ENCODE assay signal across 8 cellular contexts in genomic region chr4:185210102-185210981, GRCh38. TPM values are rescaled to one million over a fixed set of nuclear protein-coding genes. Genes with fewer than 3 reads are reported as not detected.
A peak's percentile ranks its signal among the peaks of the same experiment; 100 is the strongest.
DNase-seq lines count a peak whose midpoint lies in the region; ATAC-seq and TF ChIP-seq lines count a peak whose summit lies in the region.

No MANE protein-coding gene starts in this region.

- no peaks in the 10 kb centered on the region for H3K9me3 Mint-ChIP-seq in activated CD4-positive, alpha-beta memory T cell treated with anti-CD3 and anti-CD28 coated beads for 36 hours

- H3K36me3 ChIP-seq in ectodermal cell (ENCODE audit: control insufficient read depth, insufficient read depth, low read length) (no peaks in the 10 kb centered on the region), lower lobe of right lung (no peaks in the 10 kb centered on the region)

- peaks cover 38% of the 10 kb centered on the region for H3K4me1 Mint-ChIP-seq in activated CD4-positive, alpha-beta memory T cell treated with anti-CD3 and anti-CD28 coated beads for 36 hours (ENCODE audit: low read depth)

- ATAC-seq in GM21515 (IDR thresholded peaks at IDR 0.05; ENCODE audit: unreplicated experiment) (peak; percentile 9), lower lobe of right lung (peak; percentile 4 to 16)

- no peaks in the 10 kb centered on the region for H3K27me3 Mint-ChIP-seq in activated CD4-positive, alpha-beta memory T cell treated with anti-CD3 and anti-CD28 coated beads for 36 hours

- no peak for TF ChIP-seq CTCF in lower lobe of right lung (IDR thresholded peaks at IDR 0.05)

- H3K9me3 ChIP-seq in ectodermal cell (ENCODE audit: control insufficient read depth, low read length), result no peaks in the 10 kb centered on the region
- H3K9me3 ChIP-seq in lower lobe of right lung, result no peaks in the 10 kb centered on the region

- H3K36me3 Mint-ChIP-seq in activated CD4-positive, alpha-beta memory T cell treated with anti-CD3 and anti-CD28 coated beads for 36 hours, result no peaks in the 10 kb centered on the region

- POLR2A ChIA-PET in activated CD4-positive, alpha-beta memory T cell treated with anti-CD3 and anti-CD28 coated beads for 36 hours (lab: Charles Lee), result interaction anchor here (1.0 to 1.8 kb wide), 2 partner anchors 26 to 185 kb away, joined by 3 to 8 read pairs; partner anchors contain the start of gene LRP2BP

- H3K4me3 ChIP-seq in ectodermal cell (ENCODE audit: insufficient read depth, low read depth, low read length) (peak overlapping the region; percentile 72), lower lobe of right lung (peak overlapping the region; percentile 63)

- CTCF ChIA-PET in activated CD4-positive, alpha-beta memory T cell treated with anti-CD3 and anti-CD28 coated beads for 36 hours (lab: Charles Lee), result interaction anchor here (1.0 to 2.2 kb wide), 3 partner anchors 26 to 185 kb away, joined by 4 to 10 read pairs (median 4); partner anchors contain the start of gene LRP2BP

- peak overlapping the region; percentile 88 for H3K4me3 Mint-ChIP-seq in activated CD4-positive, alpha-beta memory T cell treated with anti-CD3 and anti-CD28 coated beads for 36 hours

- H3K27ac ChIP-seq in ectodermal cell (ENCODE audit: insufficient read depth, low read depth, low read length, poor library complexity, severe bottlenecking) (no peak overlapping the region), lower lobe of right lung (peak overlapping the region; percentile 86)

- H3K27me3 ChIP-seq in ectodermal cell (ENCODE audit: control insufficient read depth, insufficient read depth, low read length, poor library complexity, severe bottlenecking) (peaks cover 4% of the 10 kb centered on the region), lower lobe of right lung (ENCODE audit: low read depth) (no peaks in the 10 kb centered on the region)

- intact Hi-C loops in activated CD4-positive, alpha-beta memory T cell treated with anti-CD3 and anti-CD28 coated beads for 36 hours (cut with micrococcal nuclease), result loop anchor here (1.0 to 2.0 kb wide), 2 partner anchors 95 to 132 kb away; no protein-coding TSS in a partner anchor
- intact Hi-C loops in lower lobe of right lung (cut with DNase I), result no loop called here

- DNase-seq in DMS53 treated with DMSO at 0.1 percent for 48 hours (lab: John Stamatoyannopoulos, UW; ENCODE audit: unreplicated experiment) (peak; percentile 1), KBM-7 (peak; percentile 49), lower lobe of right lung (peak; percentile 63), NCI-H446 (lab: John Stamatoyannopoulos, UW) (no peak)
- DNase-seq in activated CD4-positive, alpha-beta memory T cell treated with anti-CD3 and anti-CD28 coated beads for 36 hours, result peak; percentile 61
- peak; percentile 15 for DNase-seq in stimulated activated CD8-positive, alpha-beta memory T cell treated with anti-CD3 and anti-CD28 coated beads, Interleukin-12 subunit alpha, Interleukin-12 subunit beta, amount 100 ng/mL, for 1 hour (ENCODE audit: low read depth)

- WGBS in ectodermal cell, 2 experiments, result 0 to 1% methylated on average over 83 to 84 of the region's 84 CpGs

- H3K4me1 ChIP-seq in ectodermal cell (ENCODE audit: control insufficient read depth, insufficient read depth, low read length) (peaks cover 11% of the 10 kb centered on the region), lower lobe of right lung (peaks cover 17% of the 10 kb centered on the region)

- in situ Hi-C loops in KBM-7 (cut with MboI; ENCODE audit: low pct_unique_long_range_greater_than_20kb, low sequenced_read_pairs), result no loop called here

- peak overlapping the region; percentile 64 for H3K27ac Mint-ChIP-seq in activated CD4-positive, alpha-beta memory T cell treated with anti-CD3 and anti-CD28 coated beads for 36 hours

RNA-seq across cellular contexts. Expression of gene SNX25, which starts 0.9 kb away (rescaled TPM):
- 10 to 100 TPM; 18.9 to 21.6 TPM for total RNA-seq in activated CD4-positive, alpha-beta memory T cell treated with anti-CD3 and anti-CD28 coated beads for 36 hours
- 18.1 TPM for polyA plus RNA-seq in ectodermal cell (2013, experiment 1 of 4)
- 18.1 TPM for polyA plus RNA-seq in ectodermal cell (2013, experiment 2 of 4)
- polyA plus RNA-seq in ectodermal cell (2013, experiment 3 of 4), result 16.9 TPM
- 20.0 TPM for polyA plus RNA-seq in ectodermal cell (2013, experiment 4 of 4)
- 74.7 TPM for total RNA-seq in lower lobe of right lung

RNA-seq across cellular contexts. Expression of gene CFAP97, which starts 6.5 kb away (rescaled TPM):
- total RNA-seq in activated CD4-positive, alpha-beta memory T cell treated with anti-CD3 and anti-CD28 coated beads for 36 hours, result 10 to 100 TPM; 47.5 to 48.6 TPM
- polyA plus RNA-seq in ectodermal cell (2013, experiment 1 of 4), result 34.6 TPM
- polyA plus RNA-seq in ectodermal cell (2013, experiment 2 of 4), result 35.1 TPM
- 29.0 TPM for polyA plus RNA-seq in ectodermal cell (2013, experiment 3 of 4)
- polyA plus RNA-seq in ectodermal cell (2013, experiment 4 of 4), result 32.8 TPM
- 29.4 TPM for total RNA-seq in lower lobe of right lung

Comparison
In these comparisons a context has a peak if more than half of its experiments do, and no peak if none do; other contexts are left out.
1. DNase-seq: peak in DMS53 treated with DMSO at 0.1 percent for 48 hours (single experiment), KBM-7 (single experiment), activated CD4-positive, alpha-beta memory T cell treated with anti-CD3 and anti-CD28 coated beads for 36 hours (single experiment), lower lobe of right lung (single experiment) and stimulated activated CD8-positive, alpha-beta memory T cell treated with anti-CD3 and anti-CD28 coated beads, Interleukin-12 subunit alpha, Interleukin-12 subunit beta, amount 100 ng/mL, for 1 hour (single experiment); none in NCI-H446 (0 of 2).